1 cellular context compared by ENCODE assay signal in the genomic region with DNA sequence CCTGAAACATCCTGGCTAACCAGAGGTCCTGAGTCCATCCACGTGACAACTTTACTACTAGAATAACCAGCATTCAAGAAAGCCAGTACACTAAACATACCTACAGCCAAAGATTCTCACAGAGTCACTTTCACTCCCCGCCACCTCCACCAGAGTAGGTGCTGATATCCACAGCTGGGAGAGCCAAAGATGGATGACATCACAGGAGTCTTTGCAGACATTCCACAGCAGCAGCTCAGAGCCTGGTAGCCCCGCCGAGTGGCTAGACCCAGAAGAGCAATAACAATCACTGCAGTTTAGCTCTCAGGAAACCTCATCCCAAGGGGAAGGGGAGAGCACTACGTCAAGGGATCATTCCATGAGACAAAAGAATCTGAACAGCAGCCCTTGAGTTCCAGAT.
TF ChIP-seq lines count a peak whose summit lies in the region.

No MANE protein-coding gene starts in this region.

TF ChIP-seq in HepG2, 621 proteins besides CTCF, POLR2A, EP300 and RAD21 (continued from another document):
- TF ChIP-seq, protein P1, sequence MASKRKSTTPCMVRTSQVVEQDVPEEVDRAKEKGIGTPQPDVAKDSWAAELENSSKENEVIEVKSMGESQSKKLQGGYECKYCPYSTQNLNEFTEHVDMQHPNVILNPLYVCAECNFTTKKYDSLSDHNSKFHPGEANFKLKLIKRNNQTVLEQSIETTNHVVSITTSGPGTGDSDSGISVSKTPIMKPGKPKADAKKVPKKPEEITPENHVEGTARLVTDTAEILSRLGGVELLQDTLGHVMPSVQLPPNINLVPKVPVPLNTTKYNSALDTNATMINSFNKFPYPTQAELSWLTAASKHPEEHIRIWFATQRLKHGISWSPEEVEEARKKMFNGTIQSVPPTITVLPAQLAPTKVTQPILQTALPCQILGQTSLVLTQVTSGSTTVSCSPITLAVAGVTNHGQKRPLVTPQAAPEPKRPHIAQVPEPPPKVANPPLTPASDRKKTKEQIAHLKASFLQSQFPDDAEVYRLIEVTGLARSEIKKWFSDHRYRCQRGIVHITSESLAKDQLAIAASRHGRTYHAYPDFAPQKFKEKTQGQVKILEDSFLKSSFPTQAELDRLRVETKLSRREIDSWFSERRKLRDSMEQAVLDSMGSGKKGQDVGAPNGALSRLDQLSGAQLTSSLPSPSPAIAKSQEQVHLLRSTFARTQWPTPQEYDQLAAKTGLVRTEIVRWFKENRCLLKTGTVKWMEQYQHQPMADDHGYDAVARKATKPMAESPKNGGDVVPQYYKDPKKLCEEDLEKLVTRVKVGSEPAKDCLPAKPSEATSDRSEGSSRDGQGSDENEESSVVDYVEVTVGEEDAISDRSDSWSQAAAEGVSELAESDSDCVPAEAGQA (IDR thresholded peaks at IDR 0.05; ENCODE audit: low read depth), result no peak
- TF ChIP-seq, protein P1 (CRISPR knock-in tag; IDR thresholded peaks at IDR 0.05; ENCODE audit: borderline replicate concordance), result no peak
- no peak for TF ChIP-seq ETV5 (CRISPR knock-in tag; IDR thresholded peaks at IDR 0.05; ENCODE audit: borderline replicate concordance)
- TF ChIP-seq TEAD3 (CRISPR knock-in tag; optimal IDR thresholded peaks at IDR 0.05; ENCODE audit: borderline replicate concordance), result no peak
- no peak for TF ChIP-seq ATF1 (CRISPR knock-in tag; IDR thresholded peaks at IDR 0.05)
- TF ChIP-seq, protein P2, sequence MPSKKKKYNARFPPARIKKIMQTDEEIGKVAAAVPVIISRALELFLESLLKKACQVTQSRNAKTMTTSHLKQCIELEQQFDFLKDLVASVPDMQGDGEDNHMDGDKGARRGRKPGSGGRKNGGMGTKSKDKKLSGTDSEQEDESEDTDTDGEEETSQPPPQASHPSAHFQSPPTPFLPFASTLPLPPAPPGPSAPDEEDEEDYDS (CRISPR knock-in tag; IDR thresholded peaks at IDR 0.05), result no peak
TF ChIP-seq in HepG2: peak in this region for 0.
